Comparison of ENCODE assay signal across 15 cellular contexts in the genomic region with DNA sequence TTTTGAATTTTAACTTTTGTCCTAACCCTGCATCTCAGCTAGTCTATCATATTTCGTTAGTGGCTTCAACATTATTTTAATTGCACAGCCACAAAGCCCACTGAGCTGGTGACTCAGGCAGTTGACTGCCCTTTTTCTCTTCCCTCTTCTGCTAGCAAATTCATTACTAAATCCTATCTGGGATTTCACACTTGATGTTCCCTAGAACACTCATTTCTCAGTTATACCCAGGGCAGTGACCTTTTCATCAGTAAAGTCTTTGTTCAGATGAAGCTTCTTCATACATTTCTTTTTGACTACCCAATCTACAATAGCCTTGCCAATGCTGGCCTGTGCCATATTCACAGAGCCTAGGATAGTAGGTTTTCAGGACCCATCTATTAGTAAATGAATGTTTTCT.
"Had no signal": no experiment of that assay in that cellular context is flagged by ENCODE, and none has a peak within 500 bp of the region (broad histone marks: within the 10 kb centered on the region; RNA-seq: fewer than 3 reads in every experiment).

No MANE protein-coding gene starts in this region.

- H3K4me1 ChIP-seq: esophagus squamous epithelium, spleen had no signal

- H3K4me3 ChIP-seq: esophagus squamous epithelium, hepatocyte, lung, spleen had no signal

- H3K27ac ChIP-seq: esophagus squamous epithelium, hepatocyte, neutrophil, spleen had no signal

- H3K79me2 ChIP-seq: hepatocyte had no signal

- H3K9me3 ChIP-seq: esophagus squamous epithelium, neutrophil, spleen had no signal

- H3K36me3 ChIP-seq: esophagus squamous epithelium, neutrophil, spleen had no signal

- H3K27me3 ChIP-seq: esophagus squamous epithelium, hepatocyte, neutrophil, spleen had no signal

- H2AFZ ChIP-seq: hepatocyte had no signal

- DNase-seq: esophagus squamous epithelium; foreskin fibroblast; kidney; left colon; left ventricle myocardium superior; mesendoderm; naive thymus-derived CD4-positive, alpha-beta T cell; spleen; stimulated activated CD4-positive, alpha-beta T cell treated with anti-CD3 and anti-CD28 coated beads, Interleukin-15, amount 100 ng/mL, for 24 hours; stimulated activated CD4-positive, alpha-beta T cell treated with anti-CD3 and anti-CD28 coated beads, Interleukin-1b, Interleukin-23, amount 100 ng/mL, for 48 hours; stimulated activated CD4-positive, alpha-beta T cell treated with anti-CD3 and anti-CD28 coated beads, Interleukin-4, amount 100 ng/mL, for 24 hours; trophoblast cell had no signal

- H3K4me2 ChIP-seq: hepatocyte had no signal
